1 cellular context compared by ENCODE assay signal in genomic region chr3:105368575-105369500, GRCh38.
A peak's percentile ranks its signal among the peaks of the same experiment; 100 is the strongest.
TF ChIP-seq lines count a peak whose summit lies in the region.

No MANE protein-coding gene starts in this region.

TF ChIP-seq in GM12878, 131 proteins besides CTCF, POLR2A, EP300 and RAD21 (continued from another document and continues in another):
- peak; percentile 43; the same call in 1 of the 2 replicates for TF ChIP-seq ZBTB40 (IDR thresholded peaks at IDR 0.05; ENCODE audit: borderline replicate concordance)
- TF ChIP-seq E2F8 (IDR thresholded peaks at IDR 0.05; ENCODE audit: low read depth, partially characterized antibody), result no peak
- TF ChIP-seq BCLAF1 (IDR thresholded peaks at IDR 0.05), result no peak
- TF ChIP-seq TCF12 (IDR thresholded peaks at IDR 0.05; ENCODE audit: low read depth, low read length), result 0 out of 2 replicates have a peak, but pooled peaks have one; percentile 13
- TF ChIP-seq HCFC1 (IDR thresholded peaks at IDR 0.05; ENCODE audit: low read length), result no peak
- TF ChIP-seq IRF4 (IDR thresholded peaks at IDR 0.05; ENCODE audit: low read depth, low read length), result no peak
- TF ChIP-seq STAT3 (IDR thresholded peaks at IDR 0.05; ENCODE audit: low read depth, low read length), result no peak
- no peak for TF ChIP-seq CHD4 (IDR thresholded peaks at IDR 0.05)
- TF ChIP-seq CREB1 (IDR thresholded peaks at IDR 0.05; ENCODE audit: low read depth), result peak; percentile 67
- no peak for TF ChIP-seq E4F1 (IDR thresholded peaks at IDR 0.05; ENCODE audit: borderline replicate concordance, partially characterized antibody)
- no peak for TF ChIP-seq STAT1 (conservative IDR thresholded peaks at IDR 0.05)
- 0 out of 2 replicates have a peak, but pooled peaks have one; percentile 5 for TF ChIP-seq TBL1XR1 (IDR thresholded peaks at IDR 0.05; ENCODE audit: low read depth, low read length)
- peak; percentile 54; the same call in 1 of the 2 replicates for TF ChIP-seq MLLT1 (IDR thresholded peaks at IDR 0.05)
- TF ChIP-seq LARP7 (IDR thresholded peaks at IDR 0.05), result no peak; the same call in 1 of the 2 replicates
- TF ChIP-seq MTA3 (IDR thresholded peaks at IDR 0.05; ENCODE audit: borderline replicate concordance, low read length), result peak; percentile 84; the same call in 1 of the 2 replicates
- peak; percentile 61; the same call in 1 of the 2 replicates for TF ChIP-seq CBFB (IDR thresholded peaks at IDR 0.05; ENCODE audit: low read depth)
- no peak for TF ChIP-seq HSF1 (IDR thresholded peaks at IDR 0.05; ENCODE audit: low read depth, low read length)
- TF ChIP-seq BRCA1 (IDR thresholded peaks at IDR 0.05; ENCODE audit: low read depth, low read length), result no peak
- TF ChIP-seq IKZF2 (IDR thresholded peaks at IDR 0.05), result peak; percentile 86 to 89
- peak; percentile 63 for TF ChIP-seq RUNX3 (IDR thresholded peaks at IDR 0.05; ENCODE audit: low read length)
- TF ChIP-seq HDGF (IDR thresholded peaks at IDR 0.05), result peak; percentile 22; the same call in 1 of the 2 replicates
- TF ChIP-seq IRF3 (IDR thresholded peaks at IDR 0.05), result no peak
- TF ChIP-seq NFXL1 (IDR thresholded peaks at IDR 0.05; ENCODE audit: borderline replicate concordance), result no peak
- TF ChIP-seq E2F4 (IDR thresholded peaks at IDR 0.05; ENCODE audit: low read depth, low read length), result no peak
- TF ChIP-seq SMARCA5 (IDR thresholded peaks at IDR 0.05), result peak; percentile 41; the same call in 1 of the 2 replicates
- no peak; the same call in none of the 2 replicates for TF ChIP-seq NKRF (conservative IDR thresholded peaks at IDR 0.05)
- TF ChIP-seq PAX8 (IDR thresholded peaks at IDR 0.05), result peak; percentile 41; the same call in 1 of the 2 replicates
- TF ChIP-seq NBN (IDR thresholded peaks at IDR 0.05), result 0 out of 2 replicates have a peak, but pooled peaks have one; percentile 30
- TF ChIP-seq SREBF2 (IDR thresholded peaks at IDR 0.05; ENCODE audit: low read length), result no peak
- TF ChIP-seq RB1 (IDR thresholded peaks at IDR 0.05; ENCODE audit: borderline replicate concordance), result no peak
- TF ChIP-seq FOXK2 (IDR thresholded peaks at IDR 0.05), result no peak
- peak; percentile 21; the same call in 1 of the 2 replicates for TF ChIP-seq MXI1 (IDR thresholded peaks at IDR 0.05; ENCODE audit: low read depth, low read length)
- peak; percentile 45 for TF ChIP-seq SP1 (IDR thresholded peaks at IDR 0.05; ENCODE audit: low read depth, low read length)
- TF ChIP-seq SIN3A (IDR thresholded peaks at IDR 0.05; ENCODE audit: low read depth, low read length), result no peak
- TF ChIP-seq MTA2 (IDR thresholded peaks at IDR 0.05; ENCODE audit: low read depth), result peak; percentile 76
- TF ChIP-seq RELB (IDR thresholded peaks at IDR 0.05; ENCODE audit: low read depth), result no peak
- 0 out of 2 replicates have a peak, but pooled peaks have one; percentile 0 for TF ChIP-seq TCF7 (IDR thresholded peaks at IDR 0.05; ENCODE audit: borderline replicate concordance)
- no peak for TF ChIP-seq CHD1 (IDR thresholded peaks at IDR 0.05; ENCODE audit: low read depth, low read length)
- TF ChIP-seq RFX5 (IDR thresholded peaks at IDR 0.05; ENCODE audit: low read depth, low read length), result no peak
